1 cellular context compared by ENCODE assay signal in the genomic region with DNA sequence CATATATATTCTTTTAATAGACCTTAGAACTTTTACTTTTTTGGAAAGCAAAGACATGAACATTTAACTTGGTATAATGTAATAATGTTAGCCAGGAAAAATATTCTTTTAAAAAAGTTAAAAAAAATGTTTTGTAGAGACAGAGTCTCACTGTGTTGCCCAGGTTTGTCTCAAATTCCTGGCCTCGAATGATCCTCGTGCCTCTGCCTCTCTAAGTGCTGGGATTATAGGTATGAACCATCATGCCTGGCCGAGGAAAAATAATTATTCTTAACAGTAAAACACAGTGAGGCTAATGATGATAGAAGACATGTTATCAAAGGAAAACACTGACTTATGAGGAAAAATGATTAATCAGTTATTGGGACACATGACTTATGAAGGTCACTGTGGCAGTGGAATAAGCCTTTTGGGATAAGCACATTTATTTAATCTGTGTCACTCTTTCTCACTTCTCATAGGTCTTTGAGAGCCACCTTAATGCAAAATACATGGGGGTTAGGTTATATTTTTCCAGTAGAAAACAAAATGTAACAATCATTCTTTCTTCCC.
TF ChIP-seq lines count a peak whose summit lies in the region.

No MANE protein-coding gene starts in this region.

TF ChIP-seq in K562, 482 proteins besides CTCF, POLR2A, EP300 and RAD21 (continued from another document):
- TF ChIP-seq, protein P1, sequence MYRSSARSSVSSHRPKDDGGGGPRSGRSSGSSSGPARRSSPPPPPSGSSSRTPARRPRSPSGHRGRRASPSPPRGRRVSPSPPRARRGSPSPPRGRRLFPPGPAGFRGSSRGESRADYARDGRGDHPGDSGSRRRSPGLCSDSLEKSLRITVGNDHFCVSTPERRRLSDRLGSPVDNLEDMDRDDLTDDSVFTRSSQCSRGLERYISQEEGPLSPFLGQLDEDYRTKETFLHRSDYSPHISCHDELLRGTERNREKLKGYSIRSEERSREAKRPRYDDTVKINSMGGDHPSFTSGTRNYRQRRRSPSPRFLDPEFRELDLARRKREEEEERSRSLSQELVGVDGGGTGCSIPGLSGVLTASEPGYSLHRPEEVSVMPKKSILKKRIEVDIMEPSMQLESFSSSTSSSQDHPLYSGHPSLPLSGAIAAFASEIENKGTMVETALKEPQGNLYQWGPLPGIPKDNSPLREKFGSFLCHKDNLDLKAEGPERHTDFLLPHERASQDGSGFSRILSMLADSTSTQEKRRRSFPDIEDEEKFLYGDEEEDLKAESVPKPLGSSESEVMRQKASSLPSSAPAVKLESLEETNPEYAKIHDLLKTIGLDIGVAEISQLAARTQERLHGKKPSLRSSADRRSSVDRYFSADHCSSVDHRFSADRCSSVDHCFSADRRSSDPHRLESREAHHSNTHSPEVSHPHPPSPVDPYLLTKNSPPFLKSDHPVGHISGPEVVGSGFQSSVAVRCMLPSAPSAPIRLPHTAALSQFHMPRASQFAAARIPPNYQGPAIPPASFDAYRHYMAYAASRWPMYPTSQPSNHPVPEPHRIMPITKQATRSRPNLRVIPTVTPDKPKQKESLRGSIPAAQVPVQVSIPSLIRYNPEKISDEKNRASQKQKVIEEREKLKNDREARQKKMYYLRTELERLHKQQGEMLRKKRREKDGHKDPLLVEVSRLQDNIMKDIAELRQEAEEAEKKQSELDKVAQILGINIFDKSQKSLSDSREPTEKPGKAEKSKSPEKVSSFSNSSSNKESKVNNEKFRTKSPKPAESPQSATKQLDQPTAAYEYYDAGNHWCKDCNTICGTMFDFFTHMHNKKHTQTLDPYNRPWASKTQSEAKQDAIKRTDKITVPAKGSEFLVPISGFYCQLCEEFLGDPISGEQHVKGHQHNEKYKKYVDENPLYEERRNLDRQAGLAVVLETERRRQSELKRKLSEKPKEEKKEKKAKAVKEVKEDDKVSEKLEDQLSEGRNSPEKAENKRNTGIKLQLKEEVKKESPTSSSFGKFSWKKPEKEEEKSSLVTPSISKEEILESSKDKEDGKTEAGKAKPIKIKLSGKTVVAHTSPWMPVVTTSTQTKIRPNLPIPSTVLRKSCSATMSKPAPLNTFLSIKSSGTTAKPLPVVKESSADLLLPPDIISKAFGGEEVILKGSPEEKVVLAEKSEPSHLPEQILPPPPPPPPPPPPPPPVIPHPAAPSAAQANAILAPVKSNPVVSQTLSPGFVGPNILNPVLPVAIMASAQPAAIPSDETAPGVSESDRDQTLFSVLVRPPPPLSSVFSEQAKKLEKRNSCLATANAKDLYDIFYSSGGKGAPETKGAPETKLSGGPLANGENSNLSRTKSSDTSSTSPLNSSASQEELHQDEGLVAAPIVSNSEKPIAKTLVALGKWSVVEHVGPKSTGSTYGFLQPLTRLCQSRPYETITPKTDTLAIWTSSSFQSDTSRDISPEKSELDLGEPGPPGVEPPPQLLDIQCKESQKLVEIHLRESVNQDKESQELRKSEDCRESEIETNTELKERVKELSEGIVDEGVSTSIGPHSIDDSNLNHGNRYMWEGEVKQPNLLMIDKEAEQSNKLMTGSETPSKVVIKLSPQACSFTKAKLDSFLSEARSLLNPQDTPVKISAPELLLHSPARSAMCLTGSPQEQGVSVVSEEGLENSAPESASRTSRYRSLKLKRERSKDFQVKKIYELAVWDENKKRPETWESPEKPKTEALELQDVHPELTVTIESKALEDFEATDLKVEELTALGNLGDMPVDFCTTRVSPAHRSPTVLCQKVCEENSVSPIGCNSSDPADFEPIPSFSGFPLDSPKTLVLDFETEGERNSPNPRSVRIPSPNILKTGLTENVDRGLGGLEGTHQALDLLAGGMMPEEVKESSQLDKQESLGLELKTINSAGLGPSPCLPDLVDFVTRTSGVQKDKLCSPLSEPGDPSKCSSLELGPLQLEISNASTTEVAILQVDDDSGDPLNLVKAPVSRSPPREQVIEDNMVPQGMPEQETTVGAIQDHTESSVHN (IDR thresholded peaks at IDR 0.05; ENCODE audit: borderline replicate concordance in 1 of 2, low read depth in 1 of 2) = no peak
- no peak for TF ChIP-seq MYBL2 (IDR thresholded peaks at IDR 0.05; ENCODE audit: low read depth)
- TF ChIP-seq MYBL2 (CRISPR knock-in tag; IDR thresholded peaks at IDR 0.05; ENCODE audit: borderline replicate concordance) = no peak
- TF ChIP-seq HMG20A (CRISPR knock-in tag; conservative IDR thresholded peaks at IDR 0.05) = no peak
- TF ChIP-seq ILK (tag; IDR thresholded peaks at IDR 0.05; ENCODE audit: borderline replicate concordance, low read depth) = no peak
- TF ChIP-seq TAF15 (IDR thresholded peaks at IDR 0.05; ENCODE audit: low read depth, low read length) = no peak
- TF ChIP-seq HNRNPUL1 (IDR thresholded peaks at IDR 0.05; ENCODE audit: low read length) = no peak
- TF ChIP-seq, protein P2, sequence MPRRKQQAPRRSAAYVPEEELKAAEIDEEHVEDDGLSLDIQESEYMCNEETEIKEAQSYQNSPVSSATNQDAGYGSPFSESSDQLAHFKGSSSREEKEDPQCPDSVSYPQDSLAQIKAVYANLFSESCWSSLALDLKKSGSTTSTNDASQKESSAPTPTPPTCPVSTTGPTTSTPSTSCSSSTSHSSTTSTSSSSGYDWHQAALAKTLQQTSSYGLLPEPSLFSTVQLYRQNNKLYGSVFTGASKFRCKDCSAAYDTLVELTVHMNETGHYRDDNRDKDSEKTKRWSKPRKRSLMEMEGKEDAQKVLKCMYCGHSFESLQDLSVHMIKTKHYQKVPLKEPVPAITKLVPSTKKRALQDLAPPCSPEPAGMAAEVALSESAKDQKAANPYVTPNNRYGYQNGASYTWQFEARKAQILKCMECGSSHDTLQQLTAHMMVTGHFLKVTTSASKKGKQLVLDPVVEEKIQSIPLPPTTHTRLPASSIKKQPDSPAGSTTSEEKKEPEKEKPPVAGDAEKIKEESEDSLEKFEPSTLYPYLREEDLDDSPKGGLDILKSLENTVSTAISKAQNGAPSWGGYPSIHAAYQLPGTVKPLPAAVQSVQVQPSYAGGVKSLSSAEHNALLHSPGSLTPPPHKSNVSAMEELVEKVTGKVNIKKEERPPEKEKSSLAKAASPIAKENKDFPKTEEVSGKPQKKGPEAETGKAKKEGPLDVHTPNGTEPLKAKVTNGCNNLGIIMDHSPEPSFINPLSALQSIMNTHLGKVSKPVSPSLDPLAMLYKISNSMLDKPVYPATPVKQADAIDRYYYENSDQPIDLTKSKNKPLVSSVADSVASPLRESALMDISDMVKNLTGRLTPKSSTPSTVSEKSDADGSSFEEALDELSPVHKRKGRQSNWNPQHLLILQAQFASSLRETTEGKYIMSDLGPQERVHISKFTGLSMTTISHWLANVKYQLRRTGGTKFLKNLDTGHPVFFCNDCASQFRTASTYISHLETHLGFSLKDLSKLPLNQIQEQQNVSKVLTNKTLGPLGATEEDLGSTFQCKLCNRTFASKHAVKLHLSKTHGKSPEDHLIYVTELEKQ (CRISPR knock-in tag; IDR thresholded peaks at IDR 0.05) = no peak
- peak; percentile 64 for TF ChIP-seq MEIS2 (IDR thresholded peaks at IDR 0.05; ENCODE audit: partially characterized antibody)
- no peak for TF ChIP-seq RBM22 (IDR thresholded peaks at IDR 0.05; ENCODE audit: low read depth, low read length, poor library complexity, severe bottlenecking)
- no peak for TF ChIP-seq ZEB2 (IDR thresholded peaks at IDR 0.05)
- TF ChIP-seq, protein P3, sequence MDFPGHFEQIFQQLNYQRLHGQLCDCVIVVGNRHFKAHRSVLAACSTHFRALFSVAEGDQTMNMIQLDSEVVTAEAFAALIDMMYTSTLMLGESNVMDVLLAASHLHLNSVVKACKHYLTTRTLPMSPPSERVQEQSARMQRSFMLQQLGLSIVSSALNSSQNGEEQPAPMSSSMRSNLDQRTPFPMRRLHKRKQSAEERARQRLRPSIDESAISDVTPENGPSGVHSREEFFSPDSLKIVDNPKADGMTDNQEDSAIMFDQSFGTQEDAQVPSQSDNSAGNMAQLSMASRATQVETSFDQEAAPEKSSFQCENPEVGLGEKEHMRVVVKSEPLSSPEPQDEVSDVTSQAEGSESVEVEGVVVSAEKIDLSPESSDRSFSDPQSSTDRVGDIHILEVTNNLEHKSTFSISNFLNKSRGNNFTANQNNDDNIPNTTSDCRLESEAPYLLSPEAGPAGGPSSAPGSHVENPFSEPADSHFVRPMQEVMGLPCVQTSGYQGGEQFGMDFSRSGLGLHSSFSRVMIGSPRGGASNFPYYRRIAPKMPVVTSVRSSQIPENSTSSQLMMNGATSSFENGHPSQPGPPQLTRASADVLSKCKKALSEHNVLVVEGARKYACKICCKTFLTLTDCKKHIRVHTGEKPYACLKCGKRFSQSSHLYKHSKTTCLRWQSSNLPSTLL (IDR thresholded peaks at IDR 0.05) = no peak
- no peak for TF ChIP-seq DPF2 (IDR thresholded peaks at IDR 0.05)
- TF ChIP-seq RBM25 (IDR thresholded peaks at IDR 0.05; ENCODE audit: low read depth, low read length, severe bottlenecking) = no peak
- TF ChIP-seq NFIX (CRISPR knock-in tag; IDR thresholded peaks at IDR 0.05; ENCODE audit: low read depth) = no peak
- TF ChIP-seq, protein P4, sequence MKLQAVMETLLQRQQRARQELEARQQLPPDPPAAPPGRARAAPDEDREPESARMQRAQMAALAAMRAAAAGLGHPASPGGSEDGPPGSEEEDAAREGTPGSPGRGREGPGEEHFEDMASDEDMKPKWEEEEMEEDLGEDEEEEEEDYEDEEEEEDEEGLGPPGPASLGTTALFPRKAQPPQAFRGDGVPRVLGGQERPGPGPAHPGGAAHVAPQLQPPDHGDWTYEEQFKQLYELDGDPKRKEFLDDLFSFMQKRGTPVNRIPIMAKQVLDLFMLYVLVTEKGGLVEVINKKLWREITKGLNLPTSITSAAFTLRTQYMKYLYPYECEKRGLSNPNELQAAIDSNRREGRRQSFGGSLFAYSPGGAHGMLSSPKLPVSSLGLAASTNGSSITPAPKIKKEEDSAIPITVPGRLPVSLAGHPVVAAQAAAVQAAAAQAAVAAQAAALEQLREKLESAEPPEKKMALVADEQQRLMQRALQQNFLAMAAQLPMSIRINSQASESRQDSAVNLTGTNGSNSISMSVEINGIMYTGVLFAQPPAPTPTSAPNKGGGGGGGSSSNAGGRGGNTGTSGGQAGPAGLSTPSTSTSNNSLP (IDR thresholded peaks at IDR 0.05; ENCODE audit: borderline replicate concordance, low read depth, low read length) = 0 out of 2 replicates have a peak, but pooled peaks have one; percentile 17
- no peak for TF ChIP-seq ADNP (tag; IDR thresholded peaks at IDR 0.05)
- TF ChIP-seq ZNF175 (CRISPR knock-in tag; IDR thresholded peaks at IDR 0.05; ENCODE audit: low read depth) = no peak
- peak; percentile 34; the same call in 1 of the 2 replicates for TF ChIP-seq TAL1 (IDR thresholded peaks at IDR 0.05)
